Comparison of ENCODE assay signal across 16 cellular contexts in the genomic region with DNA sequence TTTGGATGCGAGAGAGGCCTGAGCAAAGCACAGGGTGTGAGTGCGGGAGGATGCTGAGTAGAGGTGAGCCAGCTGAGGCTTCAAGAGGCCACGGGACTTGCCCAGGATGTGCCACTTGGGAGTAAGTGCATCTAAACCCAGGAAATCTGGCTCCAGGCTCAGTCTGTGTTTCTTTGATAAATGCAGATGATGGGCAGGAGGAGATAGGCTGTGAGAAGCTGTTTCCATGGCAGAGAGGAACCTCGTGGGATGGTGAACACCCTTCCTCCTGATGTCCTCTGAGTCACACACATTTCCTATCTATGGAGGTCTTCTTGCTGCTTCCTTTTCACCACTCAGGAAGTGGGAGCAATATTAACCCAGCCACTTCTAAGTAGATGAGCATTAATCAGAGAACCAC. TPM values are rescaled to one million over a fixed set of nuclear protein-coding genes. Genes with fewer than 3 reads are reported as not detected.
DNase-seq lines count a peak whose midpoint lies in the region; ATAC-seq and TF ChIP-seq lines count a peak whose summit lies in the region.
"Had no signal": no experiment of that assay in that cellular context is flagged by ENCODE, and none has a peak within 500 bp of the region (broad histone marks: within the 10 kb centered on the region; RNA-seq: fewer than 3 reads in every experiment).

No MANE protein-coding gene starts in this region.

- DNase-seq in right cardiac atrium (no peak), Right ventricle myocardium superior (no peak), HT1080 (ENCODE audit: low read depth) (peak; percentile 47), esophagus muscularis mucosa (ENCODE audit: extremely low spot score) (peak; percentile 72), HFFc6 (no peak), gastrocnemius medialis (no peak), NCI-H1105 (lab: John Stamatoyannopoulos, UW) (no peak)
- DNase-seq: BE2C; CD8-positive, alpha-beta memory T cell; DMS 273 treated with DMSO at 0.1 percent for 48 hours; HCEC 1CT had no signal

- H3K4me3 ChIP-seq in right cardiac atrium (ENCODE audit: low read length) (no peak overlapping the region), esophagus muscularis mucosa (no peak overlapping the region), gastrocnemius medialis (no peak overlapping the region)
- H3K4me3 ChIP-seq: GM12878 had no signal

- ATAC-seq in right cardiac atrium (peak; percentile 67 to 94), Right ventricle myocardium superior (ENCODE audit: poor library complexity) (no peak), gastrocnemius medialis (no peak)
- ATAC-seq: GM12878 had no signal

- no peak overlapping the region for H3K4me3 Mint-ChIP-seq in HFFc6
- H3K4me3 Mint-ChIP-seq: CD8-positive, alpha-beta memory T cell; IgD-negative memory B cell had no signal

- H3K36me3 Mint-ChIP-seq in HFFc6 (ENCODE audit: low read depth): no peaks in the 10 kb centered on the region
- H3K36me3 Mint-ChIP-seq: CD8-positive, alpha-beta memory T cell; IgD-negative memory B cell had no signal

- no peaks in the 10 kb centered on the region for H3K9me3 ChIP-seq in right cardiac atrium (ENCODE audit: control insufficient read depth, low read length)
- H3K9me3 ChIP-seq in esophagus muscularis mucosa: no peaks in the 10 kb centered on the region
- no peaks in the 10 kb centered on the region for H3K9me3 ChIP-seq in gastrocnemius medialis
- H3K9me3 ChIP-seq: BE2C had no signal

- H3K4me1 Mint-ChIP-seq in HFFc6 (ENCODE audit: low read depth): no peaks in the 10 kb centered on the region
- H3K4me1 Mint-ChIP-seq: CD8-positive, alpha-beta memory T cell; IgD-negative memory B cell had no signal

- no peaks in the 10 kb centered on the region for H3K4me1 ChIP-seq in right cardiac atrium (ENCODE audit: control insufficient read depth, insufficient read depth, low read length)
- no peaks in the 10 kb centered on the region for H3K4me1 ChIP-seq in esophagus muscularis mucosa
- no peaks in the 10 kb centered on the region for H3K4me1 ChIP-seq in gastrocnemius medialis
- H3K4me1 ChIP-seq: BE2C had no signal

- in situ Hi-C loops in gastrocnemius medialis (cut with MboI; ENCODE audit: low sequenced_read_pairs in 4 of 4): no loop called here

- intact Hi-C loops in right cardiac atrium (cut with DNase I) (no loop called here), Right ventricle myocardium superior (cut with DNase I) (no loop called here), esophagus muscularis mucosa (cut with DNase I) (no loop called here), gastrocnemius medialis (cut with DNase I; ENCODE audit: low total_unique reads) (no loop called here)

- no peak for TF ChIP-seq EP300 in esophagus muscularis mucosa (IDR thresholded peaks at IDR 0.05)

- peaks cover 24% of the 10 kb centered on the region for H3K9me3 Mint-ChIP-seq in HFFc6

- H3K27me3 Mint-ChIP-seq in HFFc6 (ENCODE audit: insufficient read depth): peaks cover 3% of the 10 kb centered on the region

- no peaks in the 10 kb centered on the region for H3K36me3 ChIP-seq in esophagus muscularis mucosa
- H3K36me3 ChIP-seq in gastrocnemius medialis: no peaks in the 10 kb centered on the region
- H3K36me3 ChIP-seq: BE2C had no signal

- no peak overlapping the region for H3K27ac Mint-ChIP-seq in HFFc6
- H3K27ac Mint-ChIP-seq: CD8-positive, alpha-beta memory T cell; IgD-negative memory B cell had no signal

- H3K27me3 ChIP-seq in right cardiac atrium (ENCODE audit: control insufficient read depth, insufficient read depth) (no peaks in the 10 kb centered on the region), esophagus muscularis mucosa (no peaks in the 10 kb centered on the region), gastrocnemius medialis (no peaks in the 10 kb centered on the region)
- H3K27me3 ChIP-seq: BE2C had no signal

- WGBS in right cardiac atrium: 66% methylated on average over 4 of the region's 4 CpGs
- WGBS in esophagus muscularis mucosa: 86% methylated on average over 4 of the region's 4 CpGs

- TF ChIP-seq POLR2A in esophagus muscularis mucosa (IDR thresholded peaks at IDR 0.05; ENCODE audit: low read depth) (no peak), gastrocnemius medialis (IDR thresholded peaks at IDR 0.05) (no peak)

- H3K27ac ChIP-seq in right cardiac atrium (ENCODE audit: low read length) (no peak overlapping the region), esophagus muscularis mucosa (replicated peaks in 1 of 4) (no peak overlapping the region), gastrocnemius medialis (no peak overlapping the region)

- TF ChIP-seq CTCF in esophagus muscularis mucosa (IDR thresholded peaks at IDR 0.05) (no peak), HFFc6 (IDR thresholded peaks at IDR 0.05) (no peak), gastrocnemius medialis (IDR thresholded peaks at IDR 0.05 in 4 of 5, conservative IDR thresholded peaks at IDR 0.05 in 1 of 5) (no peak)

RNA-seq across cellular contexts. Expression of a gene that starts 38.4 kb away (rescaled TPM):
- 1 to 10 TPM in 3 of 4 donors, under 1 TPM in 1; 0.85 to 1.4 (median 1.1) TPM for total RNA-seq in right cardiac atrium
- polyA plus RNA-seq in right cardiac atrium: 0.79 TPM
- 0.19 TPM for total RNA-seq in Right ventricle myocardium superior
- not detected in 2 replicates for total RNA-seq in HT1080 (2014; rRNA removed; shearing (Covaris generic))
- polyA plus RNA-seq in HT1080 (2015; cell fraction: cytosol; rRNA removed): not detected in 2 replicates
- not detected in 2 replicates for polyA plus RNA-seq in HT1080 (2015; cell fraction: nucleus; rRNA removed)
- 1 to 10 TPM in 3 of 4 donors, under 1 TPM in 1; 0.86 to 1.8 (median 1.7) TPM for total RNA-seq in esophagus muscularis mucosa
- total RNA-seq in HFFc6 (2021; fragmentation: NEBNext Ultra II Directional; extraction: Animal tissue kit (Norgen Biotek cat#: 25700)): not detected
- total RNA-seq in gastrocnemius medialis: not detected
- total RNA-seq: CD8-positive, alpha-beta memory T cell; Daoy; GM12878; H4; HT-29 had no signal
- polyA plus RNA-seq: CD8-positive, alpha-beta memory T cell had no signal

Comparison
In these comparisons a context has a peak if more than half of its experiments do, and no peak if none do; other contexts are left out.
1. ATAC-seq: peak in right cardiac atrium (2 of 2); none in Right ventricle myocardium superior (single experiment) and gastrocnemius medialis (0 of 2).
2. DNase-seq: peak in HT1080 (single experiment) and esophagus muscularis mucosa (single experiment); none in right cardiac atrium (0 of 3), Right ventricle myocardium superior (single experiment), HFFc6 (single experiment), gastrocnemius medialis (0 of 2) and NCI-H1105 (single experiment).